ENCODE assay signal across 11 cellular contexts in the genomic region with DNA sequence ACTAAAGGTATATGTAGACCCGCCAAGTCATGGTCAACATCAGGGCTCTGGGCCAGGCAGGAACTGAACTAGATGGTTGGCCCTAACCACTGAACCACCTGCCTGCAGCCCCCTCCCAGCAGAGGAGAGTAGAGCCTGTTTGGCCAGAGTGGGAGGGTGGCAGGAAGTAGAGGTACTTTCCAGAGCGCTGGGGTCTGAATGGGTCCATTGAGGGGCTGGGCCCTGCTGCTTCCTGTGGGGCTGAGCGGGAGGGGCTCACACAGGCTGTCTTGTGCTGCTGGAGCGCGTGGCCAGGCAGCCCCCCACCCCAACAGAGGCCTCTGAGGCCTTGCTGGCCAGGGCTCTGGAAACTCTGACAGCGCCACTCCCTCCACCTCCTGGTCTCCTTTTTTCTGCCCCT. TPM values are rescaled to one million over a fixed set of nuclear protein-coding genes. Genes with fewer than 3 reads are reported as not detected.
DNase-seq lines count a peak whose midpoint lies in the region; ATAC-seq and TF ChIP-seq lines count a peak whose summit lies in the region.
"Had no signal": no experiment of that assay in that cellular context is flagged by ENCODE, and none has a peak within 500 bp of the region (broad histone marks: within the 10 kb centered on the region; RNA-seq: fewer than 3 reads in every experiment).

No MANE protein-coding gene starts in this region.

- no peaks in the 10 kb centered on the region for H3K9me2 ChIP-seq in GM23338 (ENCODE audit: insufficient read depth)

- H3K4me1 ChIP-seq in GM23338 (ENCODE audit: insufficient read depth) (peaks cover 10% of the 10 kb centered on the region), trophoblast cell (ENCODE audit: control insufficient read depth in 1 of 2, insufficient read depth in 2 of 2, low read length in 2 of 2) (peaks cover 26 to 33% of the 10 kb centered on the region in 2 experiments), A673 (ENCODE audit: insufficient read depth, low read length, poor library complexity, severe bottlenecking) (peaks cover 13% of the 10 kb centered on the region)
- H3K4me1 ChIP-seq: parathyroid adenoma had no signal

- no peak overlapping the region for H3K18ac ChIP-seq in trophoblast cell (ENCODE audit: low read length)

- no peak overlapping the region for H3K27ac ChIP-seq in GM23338 (ENCODE audit: low read depth)
- no peak overlapping the region for H3K27ac ChIP-seq in trophoblast cell (ENCODE audit: low read depth, low read length)
- no peak overlapping the region for H3K27ac ChIP-seq in A673 (ENCODE audit: low read depth, low read length, poor library complexity, severe bottlenecking)
- H3K27ac ChIP-seq: parathyroid adenoma had no signal

- H3K14ac ChIP-seq in trophoblast cell (ENCODE audit: low read length), result no peak overlapping the region

- TF ChIP-seq CTCF in GM23338 (conservative IDR thresholded peaks at IDR 0.05; ENCODE audit: low read depth in 2 of 2), result no peak
- TF ChIP-seq CTCF in brain (conservative IDR thresholded peaks at IDR 0.05), result no peak
- TF ChIP-seq CTCF in A673 (conservative IDR thresholded peaks at IDR 0.05; ENCODE audit: low read depth, low read length), result no peak

- ATAC-seq in GM23338 (no peak), GM18867 (IDR thresholded peaks at IDR 0.05; ENCODE audit: unreplicated experiment) (no peak)

- no TSS peak for BruUV-seq in A673 (replicated peaks; lab: Mats Ljungman, UMichigan)

- H4K8ac ChIP-seq in trophoblast cell (ENCODE audit: low read depth, low read length), result peak overlapping the region; percentile 19

- H3K4me3 ChIP-seq in GM23338, result no peak overlapping the region
- H3K4me3 ChIP-seq in trophoblast cell (ENCODE audit: low read depth, low read length), result no peak overlapping the region
- H3K4me3 ChIP-seq in A673 (ENCODE audit: low read depth, low read length, poor library complexity, severe bottlenecking), result no peak overlapping the region

- H3K36me3 ChIP-seq in GM23338 (ENCODE audit: insufficient read depth) (no peaks in the 10 kb centered on the region), trophoblast cell (ENCODE audit: control insufficient read depth in 1 of 2, insufficient read depth in 2 of 2, low read length in 2 of 2) (no peaks in the 10 kb centered on the region), A673 (ENCODE audit: insufficient read depth, low read length, poor library complexity, severe bottlenecking) (no peaks in the 10 kb centered on the region)

- no peak overlapping the region for H2BK12ac ChIP-seq in trophoblast cell (ENCODE audit: low read length)

- DNase-seq in CMK (ENCODE audit: low read depth) (peak; percentile 39), GM23338 (ENCODE audit: low spot score) (peak; percentile 40), trophoblast cell (no peak), NCI-H1930 (lab: John Stamatoyannopoulos, UW) (no peak), A673 (ENCODE audit: low spot score) (no peak), AG20443 (ENCODE audit: low spot score) (no peak)
- DNase-seq: NCI-H226 had no signal

- H3K79me2 ChIP-seq in GM23338 (replicated peaks; ENCODE audit: insufficient read depth) (no peaks in the 10 kb centered on the region), trophoblast cell (ENCODE audit: control insufficient read depth, insufficient read depth, low read length, poor library complexity) (peaks cover 3% of the 10 kb centered on the region)
- H3K79me2 ChIP-seq: parathyroid adenoma had no signal

- H2BK120ac ChIP-seq in trophoblast cell (ENCODE audit: insufficient read depth, low read length, poor library complexity), result no peak overlapping the region

- H3K4me2 ChIP-seq in GM23338, result peak overlapping the region; percentile 43; the same call in 1 of the 2 replicates
- H3K4me2 ChIP-seq in trophoblast cell (ENCODE audit: low read length), result no peak overlapping the region

- H3K9ac ChIP-seq in trophoblast cell (ENCODE audit: low read length), result no peak overlapping the region
- H3K9ac ChIP-seq: parathyroid adenoma had no signal

- no peak overlapping the region for H3K23ac ChIP-seq in trophoblast cell (ENCODE audit: low read length)

- H2AFZ ChIP-seq in GM23338 (no peak overlapping the region), trophoblast cell (ENCODE audit: insufficient read depth, low read length, poor library complexity) (no peak overlapping the region)
- H2AFZ ChIP-seq: parathyroid adenoma had no signal

- H3K79me1 ChIP-seq in trophoblast cell (ENCODE audit: low read length), result peaks cover 16% of the 10 kb centered on the region

- WGBS in trophoblast cell (ENCODE audit: extremely low coverage, insufficient coverage, insufficient read length), result no CpG with 5 or more reads among the region's 6 CpGs

- no peak overlapping the region for H3K4me3 Mint-ChIP-seq in GM23338
- no peak overlapping the region for H3K4me3 Mint-ChIP-seq in brain

- H3K9me3 ChIP-seq in trophoblast cell (ENCODE audit: insufficient read depth, low read depth, low read length) (no peaks in the 10 kb centered on the region), A673 (ENCODE audit: low read depth, low read length, poor library complexity, severe bottlenecking) (no peaks in the 10 kb centered on the region)

- no peak overlapping the region for H3K4ac ChIP-seq in trophoblast cell (ENCODE audit: low read depth, low read length)

- H3K36me3 Mint-ChIP-seq in GM23338 (ENCODE audit: low read depth) (no peaks in the 10 kb centered on the region), brain (no peaks in the 10 kb centered on the region)

- H3K4me1 Mint-ChIP-seq in GM23338 (peaks cover 28% of the 10 kb centered on the region), brain (peaks cover 63% of the 10 kb centered on the region)

- POLR2A ChIA-PET in A673 (lab: Charles Lee; ENCODE audit: low non-redundant PET), result no interaction called here

- H3K27me3 ChIP-seq in GM23338 (ENCODE audit: insufficient read depth) (no peaks in the 10 kb centered on the region), trophoblast cell (ENCODE audit: insufficient read depth, low read length) (no peaks in the 10 kb centered on the region), A673 (replicated peaks; ENCODE audit: insufficient read depth, low read depth, low read length, poor library complexity) (no peaks in the 10 kb centered on the region)

- peak overlapping the region; percentile 18 for H4K91ac ChIP-seq in trophoblast cell (ENCODE audit: low read depth, low read length)

- H2AK5ac ChIP-seq in trophoblast cell (ENCODE audit: low read length), result no peak overlapping the region

- H3K9me3 Mint-ChIP-seq in GM23338 (no peaks in the 10 kb centered on the region), brain (peaks cover 0 to 2% (median 0%) of the 10 kb centered on the region in 5 experiments)

- H4K20me1 ChIP-seq in GM23338 (replicated peaks; ENCODE audit: insufficient read depth), result no peaks in the 10 kb centered on the region

- intact Hi-C loops in A673 (cut with micrococcal nuclease; ENCODE audit: unreplicated experiment), result no loop called here

- no peak overlapping the region for H4K12ac ChIP-seq in trophoblast cell (ENCODE audit: low read depth, low read length)

- H3K27me3 Mint-ChIP-seq in GM23338 (ENCODE audit: insufficient read depth, low read depth, poor library complexity) (peaks cover 22% of the 10 kb centered on the region), brain (no peaks in the 10 kb centered on the region)

- 0 out of 2 replicates have a peak, but pooled peaks cover 10% of the 10 kb centered on the region for H3F3A ChIP-seq in GM23338 (replicated peaks; ENCODE audit: low read depth)

- H3K27ac Mint-ChIP-seq in GM23338 (no peak overlapping the region), brain (peak overlapping the region; percentile 93 to 98 (median 97))

- H2BK5ac ChIP-seq in trophoblast cell (ENCODE audit: low read depth, low read length, poor library complexity), result no peak overlapping the region

- CTCF ChIA-PET in A673 (lab: Charles Lee), result interaction anchor here (1.7 kb wide), 1 partner anchor 327 kb away, joined by 5 read pairs; no protein-coding TSS in a partner anchor

TF ChIP-seq in GM23338, 12 proteins besides CTCF, POLR2A, EP300 and RAD21:
- TF ChIP-seq ZNF331 (CRISPR knock-in tag; IDR thresholded peaks at IDR 0.05; ENCODE audit: low read depth) (no peak), EZH2 (IDR thresholded peaks at IDR 0.05; ENCODE audit: low read depth, unreplicated experiment) (no peak)
- TF ChIP-seq, protein P1, sequence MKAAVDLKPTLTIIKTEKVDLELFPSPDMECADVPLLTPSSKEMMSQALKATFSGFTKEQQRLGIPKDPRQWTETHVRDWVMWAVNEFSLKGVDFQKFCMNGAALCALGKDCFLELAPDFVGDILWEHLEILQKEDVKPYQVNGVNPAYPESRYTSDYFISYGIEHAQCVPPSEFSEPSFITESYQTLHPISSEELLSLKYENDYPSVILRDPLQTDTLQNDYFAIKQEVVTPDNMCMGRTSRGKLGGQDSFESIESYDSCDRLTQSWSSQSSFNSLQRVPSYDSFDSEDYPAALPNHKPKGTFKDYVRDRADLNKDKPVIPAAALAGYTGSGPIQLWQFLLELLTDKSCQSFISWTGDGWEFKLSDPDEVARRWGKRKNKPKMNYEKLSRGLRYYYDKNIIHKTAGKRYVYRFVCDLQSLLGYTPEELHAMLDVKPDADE (IDR thresholded peaks at IDR 0.05), result no peak

RNA-seq across cellular contexts. Expression of gene CSPG4, which starts 17.4 kb away (rescaled TPM):
- total RNA-seq in GM23338 (2014; rRNA removed; shearing (Covaris generic)), result 3.6 and 4.0 TPM in 2 replicates
- polyA plus RNA-seq in GM23338 (2016; fragmentation: Nextera tagmentation; extraction: Ambion mirVana) (0.27 and 0.33 TPM in 2 replicates), brain (ENCODE audit: insufficient read depth, low read depth, low replicate concordance) (11.3 TPM)
- polyA plus RNA-seq in trophoblast cell (2013), result 1.1 and 1.3 TPM in 2 replicates
- 0.11 and 0.22 TPM in 2 replicates for total RNA-seq in A673 (2021)
- total RNA-seq: T-helper 2 cell treated with Interferon-gamma antibody and Interleukin-4, amounts not matched to agents 100 ng/mL and 5 ng/mL, for 36 hours had no signal

RNA-seq across cellular contexts. Expression of gene SNX33, which starts 47.5 kb away (rescaled TPM):
- 14.6 and 21.2 TPM in 2 replicates for total RNA-seq in GM23338 (2014; rRNA removed; shearing (Covaris generic))
- polyA plus RNA-seq in GM23338 (2016; fragmentation: Nextera tagmentation; extraction: Ambion mirVana) (4.9 and 6.2 TPM in 2 replicates), brain (ENCODE audit: insufficient read depth, low read depth, low replicate concordance) (4.3 TPM)
- 11.9 and 12.6 TPM in 2 replicates for polyA plus RNA-seq in trophoblast cell (2013)
- total RNA-seq in A673 (2021), result 3.4 and 5.6 TPM in 2 replicates

RNA-seq across cellular contexts. Expression of gene IMP3, which starts 55.2 kb away (rescaled TPM):
- 315 and 319 TPM in 2 replicates for total RNA-seq in GM23338 (2014; rRNA removed; shearing (Covaris generic))
- polyA plus RNA-seq in GM23338 (2016; fragmentation: Nextera tagmentation; extraction: Ambion mirVana) (210 and 219 TPM in 2 replicates), brain (ENCODE audit: insufficient read depth, low read depth, low replicate concordance) (48.7 TPM)
- 41.5 and 44.6 TPM in 2 replicates for polyA plus RNA-seq in trophoblast cell (2013)
- 76.5 and 84.5 TPM in 2 replicates for total RNA-seq in A673 (2021)

Comparison
In these comparisons a context has a peak if more than half of its experiments do, and no peak if none do; other contexts are left out.
1. DNase-seq: peak in CMK (single experiment) and GM23338 (single experiment); none in trophoblast cell (0 of 2), NCI-H1930 (0 of 2), A673 (single experiment) and AG20443 (single experiment).